In the genomic region with DNA sequence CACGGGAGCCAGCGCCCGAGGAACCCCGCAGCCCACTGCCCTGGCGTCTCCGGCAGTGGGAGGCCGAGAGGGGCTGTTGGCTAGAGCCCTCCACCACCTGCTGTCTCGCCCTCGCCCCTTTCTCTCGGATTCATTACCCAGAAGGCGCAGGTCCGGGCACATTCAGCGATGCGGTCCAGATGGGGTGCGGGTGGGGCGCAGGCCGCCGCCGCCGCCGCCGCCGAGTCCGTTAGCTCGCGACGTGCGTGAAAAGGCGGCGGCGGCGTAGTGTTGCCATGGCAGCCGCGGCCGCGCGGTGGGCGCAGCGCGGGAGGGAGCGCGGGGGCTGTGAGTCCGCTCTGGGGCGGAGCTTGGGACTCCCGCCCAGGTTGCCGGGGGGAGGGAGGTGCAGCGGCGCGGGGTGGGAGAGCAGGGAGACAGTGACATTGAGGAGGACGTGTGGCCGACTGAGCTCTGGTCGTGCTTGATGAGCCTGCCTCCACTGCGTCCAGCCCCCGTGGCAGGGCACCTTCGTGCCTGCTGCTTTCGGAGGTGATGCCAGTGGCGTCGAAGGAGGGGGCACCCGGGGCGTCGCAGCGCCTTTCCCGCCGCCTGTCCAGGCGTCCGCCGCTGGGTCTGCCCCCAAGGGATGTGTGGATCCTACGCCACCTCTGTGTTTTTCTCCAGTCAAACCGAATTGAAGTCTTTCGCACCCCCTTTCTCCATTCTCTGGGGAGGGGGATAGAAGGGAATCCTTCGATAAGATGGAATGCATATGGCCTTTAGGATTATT, we compare ENCODE assay signal across 1 cellular context.
A peak's percentile ranks its signal among the peaks of the same experiment; 100 is the strongest.
TF ChIP-seq lines count a peak whose summit lies in the region.

A gene (minus strand): TSS at position 358 of the 772 bp plus-strand sequence. CDS start 23,774 bp downstream, outside the sequence.

TF ChIP-seq in HepG2, 621 proteins besides CTCF, POLR2A, EP300 and RAD21 (continued from another document and continues in another):
- TF ChIP-seq MAFK (conservative IDR thresholded peaks at IDR 0.05 in 1 of 2, IDR thresholded peaks at IDR 0.05 in 1 of 2; ENCODE audit: low read length in 2 of 2) (no peak), ZNF136 (CRISPR knock-in tag; IDR thresholded peaks at IDR 0.05; ENCODE audit: low read depth) (no peak), ZNF792 (CRISPR knock-in tag; IDR thresholded peaks at IDR 0.05) (no peak; the same call in 1 of the 2 replicates), ZNF713 (CRISPR knock-in tag; IDR thresholded peaks at IDR 0.05) (no peak), RBFOX2 (IDR thresholded peaks at IDR 0.05; ENCODE audit: low read depth, low read length) (peak; percentile 81), ATF7-NPFF (CRISPR knock-in tag; IDR thresholded peaks at IDR 0.05; ENCODE audit: low read depth) (no peak), NKX3-1 (CRISPR knock-in tag; IDR thresholded peaks at IDR 0.05) (no peak), ZNF678 (CRISPR knock-in tag; IDR thresholded peaks at IDR 0.05) (peak; percentile 8; the same call in 1 of the 2 replicates), NFYB (CRISPR knock-in tag; IDR thresholded peaks at IDR 0.05) (no peak), SRSF9 (IDR thresholded peaks at IDR 0.05; ENCODE audit: borderline replicate concordance, insufficient read depth, low read depth, low read length, poor library complexity, severe bottlenecking) (no peak), ZNF235 (CRISPR knock-in tag; IDR thresholded peaks at IDR 0.05; ENCODE audit: borderline replicate concordance) (0 out of 2 replicates have a peak, but pooled peaks have one; percentile 40), PLRG1 (conservative IDR thresholded peaks at IDR 0.05) (no peak), MEF2D (CRISPR knock-in tag; IDR thresholded peaks at IDR 0.05) (no peak), KMT2A (CRISPR knock-in tag; IDR thresholded peaks at IDR 0.05) (peak; percentile 62), MXI1 (IDR thresholded peaks at IDR 0.05; ENCODE audit: borderline replicate concordance, low read depth, low read length) (peak; percentile 74; the same call in 2 of the 3 replicates), ZNF83 (CRISPR knock-in tag; IDR thresholded peaks at IDR 0.05; ENCODE audit: borderline replicate concordance) (no peak), MEIS1 (CRISPR knock-in tag; IDR thresholded peaks at IDR 0.05; ENCODE audit: borderline replicate concordance) (peak; percentile 79), IRX3 (CRISPR knock-in tag; IDR thresholded peaks at IDR 0.05; ENCODE audit: borderline replicate concordance, low read depth) (0 out of 2 replicates have a peak, but pooled peaks have one; percentile 48), HMG20A (CRISPR knock-in tag; IDR thresholded peaks at IDR 0.05; ENCODE audit: borderline replicate concordance) (no peak), POGZ (CRISPR knock-in tag; IDR thresholded peaks at IDR 0.05) (no peak), ZNF709 (CRISPR knock-in tag; IDR thresholded peaks at IDR 0.05) (no peak), RBM39 (IDR thresholded peaks at IDR 0.05; ENCODE audit: low read depth, low read length, poor library complexity, severe bottlenecking) (peak; percentile 61), AHR (CRISPR knock-in tag; IDR thresholded peaks at IDR 0.05) (no peak)
- TF ChIP-seq, protein P1, sequence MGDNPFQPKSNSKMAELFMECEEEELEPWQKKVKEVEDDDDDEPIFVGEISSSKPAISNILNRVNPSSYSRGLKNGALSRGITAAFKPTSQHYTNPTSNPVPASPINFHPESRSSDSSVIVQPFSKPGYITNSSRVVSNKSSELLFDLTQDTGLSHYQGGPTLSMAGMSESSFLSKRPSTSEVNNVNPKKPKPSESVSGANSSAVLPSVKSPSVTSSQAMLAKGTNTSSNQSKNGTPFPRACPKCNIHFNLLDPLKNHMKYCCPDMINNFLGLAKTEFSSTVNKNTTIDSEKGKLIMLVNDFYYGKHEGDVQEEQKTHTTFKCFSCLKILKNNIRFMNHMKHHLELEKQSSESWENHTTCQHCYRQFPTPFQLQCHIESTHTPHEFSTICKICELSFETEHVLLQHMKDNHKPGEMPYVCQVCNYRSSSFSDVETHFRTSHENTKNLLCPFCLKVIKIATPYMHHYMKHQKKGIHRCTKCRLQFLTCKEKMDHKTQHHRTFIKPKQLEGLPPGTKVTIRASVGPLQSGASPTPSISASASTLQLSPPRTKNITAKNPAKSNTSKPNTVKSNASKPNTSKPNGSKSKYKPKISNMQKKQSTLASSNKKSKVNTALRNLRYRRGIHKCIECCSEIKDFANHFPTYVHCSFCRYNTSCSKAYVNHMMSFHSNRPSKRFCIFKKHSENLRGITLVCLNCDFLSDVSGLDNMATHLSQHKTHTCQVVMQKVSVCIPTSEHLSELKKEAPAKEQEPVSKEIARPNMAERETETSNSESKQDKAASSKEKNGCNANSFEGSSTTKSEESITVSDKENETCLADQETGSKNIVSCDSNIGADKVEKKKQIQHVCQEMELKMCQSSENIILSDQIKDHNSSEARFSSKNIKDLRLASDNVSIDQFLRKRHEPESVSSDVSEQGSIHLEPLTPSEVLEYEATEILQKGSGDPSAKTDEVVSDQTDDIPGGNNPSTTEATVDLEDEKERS (CRISPR knock-in tag; IDR thresholded peaks at IDR 0.05), result 0 out of 2 replicates have a peak, but pooled peaks have one; percentile 24
- TF ChIP-seq, protein P2, sequence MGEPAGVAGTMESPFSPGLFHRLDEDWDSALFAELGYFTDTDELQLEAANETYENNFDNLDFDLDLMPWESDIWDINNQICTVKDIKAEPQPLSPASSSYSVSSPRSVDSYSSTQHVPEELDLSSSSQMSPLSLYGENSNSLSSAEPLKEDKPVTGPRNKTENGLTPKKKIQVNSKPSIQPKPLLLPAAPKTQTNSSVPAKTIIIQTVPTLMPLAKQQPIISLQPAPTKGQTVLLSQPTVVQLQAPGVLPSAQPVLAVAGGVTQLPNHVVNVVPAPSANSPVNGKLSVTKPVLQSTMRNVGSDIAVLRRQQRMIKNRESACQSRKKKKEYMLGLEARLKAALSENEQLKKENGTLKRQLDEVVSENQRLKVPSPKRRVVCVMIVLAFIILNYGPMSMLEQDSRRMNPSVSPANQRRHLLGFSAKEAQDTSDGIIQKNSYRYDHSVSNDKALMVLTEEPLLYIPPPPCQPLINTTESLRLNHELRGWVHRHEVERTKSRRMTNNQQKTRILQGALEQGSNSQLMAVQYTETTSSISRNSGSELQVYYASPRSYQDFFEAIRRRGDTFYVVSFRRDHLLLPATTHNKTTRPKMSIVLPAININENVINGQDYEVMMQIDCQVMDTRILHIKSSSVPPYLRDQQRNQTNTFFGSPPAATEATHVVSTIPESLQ (CRISPR knock-in tag; conservative IDR thresholded peaks at IDR 0.05), result no peak; the same call in 1 of the 2 replicates
- TF ChIP-seq, protein P3, sequence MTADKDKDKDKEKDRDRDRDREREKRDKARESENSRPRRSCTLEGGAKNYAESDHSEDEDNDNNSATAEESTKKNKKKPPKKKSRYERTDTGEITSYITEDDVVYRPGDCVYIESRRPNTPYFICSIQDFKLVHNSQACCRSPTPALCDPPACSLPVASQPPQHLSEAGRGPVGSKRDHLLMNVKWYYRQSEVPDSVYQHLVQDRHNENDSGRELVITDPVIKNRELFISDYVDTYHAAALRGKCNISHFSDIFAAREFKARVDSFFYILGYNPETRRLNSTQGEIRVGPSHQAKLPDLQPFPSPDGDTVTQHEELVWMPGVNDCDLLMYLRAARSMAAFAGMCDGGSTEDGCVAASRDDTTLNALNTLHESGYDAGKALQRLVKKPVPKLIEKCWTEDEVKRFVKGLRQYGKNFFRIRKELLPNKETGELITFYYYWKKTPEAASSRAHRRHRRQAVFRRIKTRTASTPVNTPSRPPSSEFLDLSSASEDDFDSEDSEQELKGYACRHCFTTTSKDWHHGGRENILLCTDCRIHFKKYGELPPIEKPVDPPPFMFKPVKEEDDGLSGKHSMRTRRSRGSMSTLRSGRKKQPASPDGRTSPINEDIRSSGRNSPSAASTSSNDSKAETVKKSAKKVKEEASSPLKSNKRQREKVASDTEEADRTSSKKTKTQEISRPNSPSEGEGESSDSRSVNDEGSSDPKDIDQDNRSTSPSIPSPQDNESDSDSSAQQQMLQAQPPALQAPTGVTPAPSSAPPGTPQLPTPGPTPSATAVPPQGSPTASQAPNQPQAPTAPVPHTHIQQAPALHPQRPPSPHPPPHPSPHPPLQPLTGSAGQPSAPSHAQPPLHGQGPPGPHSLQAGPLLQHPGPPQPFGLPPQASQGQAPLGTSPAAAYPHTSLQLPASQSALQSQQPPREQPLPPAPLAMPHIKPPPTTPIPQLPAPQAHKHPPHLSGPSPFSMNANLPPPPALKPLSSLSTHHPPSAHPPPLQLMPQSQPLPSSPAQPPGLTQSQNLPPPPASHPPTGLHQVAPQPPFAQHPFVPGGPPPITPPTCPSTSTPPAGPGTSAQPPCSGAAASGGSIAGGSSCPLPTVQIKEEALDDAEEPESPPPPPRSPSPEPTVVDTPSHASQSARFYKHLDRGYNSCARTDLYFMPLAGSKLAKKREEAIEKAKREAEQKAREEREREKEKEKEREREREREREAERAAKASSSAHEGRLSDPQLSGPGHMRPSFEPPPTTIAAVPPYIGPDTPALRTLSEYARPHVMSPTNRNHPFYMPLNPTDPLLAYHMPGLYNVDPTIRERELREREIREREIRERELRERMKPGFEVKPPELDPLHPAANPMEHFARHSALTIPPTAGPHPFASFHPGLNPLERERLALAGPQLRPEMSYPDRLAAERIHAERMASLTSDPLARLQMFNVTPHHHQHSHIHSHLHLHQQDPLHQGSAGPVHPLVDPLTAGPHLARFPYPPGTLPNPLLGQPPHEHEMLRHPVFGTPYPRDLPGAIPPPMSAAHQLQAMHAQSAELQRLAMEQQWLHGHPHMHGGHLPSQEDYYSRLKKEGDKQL (CRISPR knock-in tag; IDR thresholded peaks at IDR 0.05; ENCODE audit: low read depth), result no peak
- TF ChIP-seq, protein P4, sequence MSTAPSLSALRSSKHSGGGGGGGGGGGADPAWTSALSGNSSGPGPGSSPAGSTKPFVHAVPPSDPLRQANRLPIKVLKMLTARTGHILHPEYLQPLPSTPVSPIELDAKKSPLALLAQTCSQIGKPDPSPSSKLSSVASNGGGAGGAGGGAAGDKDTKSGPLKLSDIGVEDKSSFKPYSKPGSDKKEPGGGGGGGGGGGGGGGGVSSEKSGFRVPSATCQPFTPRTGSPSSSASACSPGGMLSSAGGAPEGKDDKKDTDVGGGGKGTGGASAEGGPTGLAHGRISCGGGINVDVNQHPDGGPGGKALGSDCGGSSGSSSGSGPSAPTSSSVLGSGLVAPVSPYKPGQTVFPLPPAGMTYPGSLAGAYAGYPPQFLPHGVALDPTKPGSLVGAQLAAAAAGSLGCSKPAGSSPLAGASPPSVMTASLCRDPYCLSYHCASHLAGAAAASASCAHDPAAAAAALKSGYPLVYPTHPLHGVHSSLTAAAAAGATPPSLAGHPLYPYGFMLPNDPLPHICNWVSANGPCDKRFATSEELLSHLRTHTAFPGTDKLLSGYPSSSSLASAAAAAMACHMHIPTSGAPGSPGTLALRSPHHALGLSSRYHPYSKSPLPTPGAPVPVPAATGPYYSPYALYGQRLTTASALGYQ (CRISPR knock-in tag; IDR thresholded peaks at IDR 0.05), result no peak; the same call in 1 of the 2 replicates
- TF ChIP-seq, protein P5, sequence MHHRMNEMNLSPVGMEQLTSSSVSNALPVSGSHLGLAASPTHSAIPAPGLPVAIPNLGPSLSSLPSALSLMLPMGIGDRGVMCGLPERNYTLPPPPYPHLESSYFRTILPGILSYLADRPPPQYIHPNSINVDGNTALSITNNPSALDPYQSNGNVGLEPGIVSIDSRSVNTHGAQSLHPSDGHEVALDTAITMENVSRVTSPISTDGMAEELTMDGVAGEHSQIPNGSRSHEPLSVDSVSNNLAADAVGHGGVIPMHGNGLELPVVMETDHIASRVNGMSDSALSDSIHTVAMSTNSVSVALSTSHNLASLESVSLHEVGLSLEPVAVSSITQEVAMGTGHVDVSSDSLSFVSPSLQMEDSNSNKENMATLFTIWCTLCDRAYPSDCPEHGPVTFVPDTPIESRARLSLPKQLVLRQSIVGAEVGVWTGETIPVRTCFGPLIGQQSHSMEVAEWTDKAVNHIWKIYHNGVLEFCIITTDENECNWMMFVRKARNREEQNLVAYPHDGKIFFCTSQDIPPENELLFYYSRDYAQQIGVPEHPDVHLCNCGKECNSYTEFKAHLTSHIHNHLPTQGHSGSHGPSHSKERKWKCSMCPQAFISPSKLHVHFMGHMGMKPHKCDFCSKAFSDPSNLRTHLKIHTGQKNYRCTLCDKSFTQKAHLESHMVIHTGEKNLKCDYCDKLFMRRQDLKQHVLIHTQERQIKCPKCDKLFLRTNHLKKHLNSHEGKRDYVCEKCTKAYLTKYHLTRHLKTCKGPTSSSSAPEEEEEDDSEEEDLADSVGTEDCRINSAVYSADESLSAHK (CRISPR knock-in tag; IDR thresholded peaks at IDR 0.05; ENCODE audit: borderline replicate concordance), result no peak
- TF ChIP-seq, protein P6, sequence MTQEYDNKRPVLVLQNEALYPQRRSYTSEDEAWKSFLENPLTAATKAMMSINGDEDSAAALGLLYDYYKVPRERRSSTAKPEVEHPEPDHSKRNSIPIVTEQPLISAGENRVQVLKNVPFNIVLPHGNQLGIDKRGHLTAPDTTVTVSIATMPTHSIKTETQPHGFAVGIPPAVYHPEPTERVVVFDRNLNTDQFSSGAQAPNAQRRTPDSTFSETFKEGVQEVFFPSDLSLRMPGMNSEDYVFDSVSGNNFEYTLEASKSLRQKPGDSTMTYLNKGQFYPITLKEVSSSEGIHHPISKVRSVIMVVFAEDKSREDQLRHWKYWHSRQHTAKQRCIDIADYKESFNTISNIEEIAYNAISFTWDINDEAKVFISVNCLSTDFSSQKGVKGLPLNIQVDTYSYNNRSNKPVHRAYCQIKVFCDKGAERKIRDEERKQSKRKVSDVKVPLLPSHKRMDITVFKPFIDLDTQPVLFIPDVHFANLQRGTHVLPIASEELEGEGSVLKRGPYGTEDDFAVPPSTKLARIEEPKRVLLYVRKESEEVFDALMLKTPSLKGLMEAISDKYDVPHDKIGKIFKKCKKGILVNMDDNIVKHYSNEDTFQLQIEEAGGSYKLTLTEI (CRISPR knock-in tag; conservative IDR thresholded peaks at IDR 0.05), result no peak
- TF ChIP-seq, protein P7, sequence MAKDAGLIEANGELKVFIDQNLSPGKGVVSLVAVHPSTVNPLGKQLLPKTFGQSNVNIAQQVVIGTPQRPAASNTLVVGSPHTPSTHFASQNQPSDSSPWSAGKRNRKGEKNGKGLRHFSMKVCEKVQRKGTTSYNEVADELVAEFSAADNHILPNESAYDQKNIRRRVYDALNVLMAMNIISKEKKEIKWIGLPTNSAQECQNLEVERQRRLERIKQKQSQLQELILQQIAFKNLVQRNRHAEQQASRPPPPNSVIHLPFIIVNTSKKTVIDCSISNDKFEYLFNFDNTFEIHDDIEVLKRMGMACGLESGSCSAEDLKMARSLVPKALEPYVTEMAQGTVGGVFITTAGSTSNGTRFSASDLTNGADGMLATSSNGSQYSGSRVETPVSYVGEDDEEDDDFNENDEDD (CRISPR knock-in tag; IDR thresholded peaks at IDR 0.05; ENCODE audit: borderline replicate concordance), result peak; percentile 80
- TF ChIP-seq, protein P8, sequence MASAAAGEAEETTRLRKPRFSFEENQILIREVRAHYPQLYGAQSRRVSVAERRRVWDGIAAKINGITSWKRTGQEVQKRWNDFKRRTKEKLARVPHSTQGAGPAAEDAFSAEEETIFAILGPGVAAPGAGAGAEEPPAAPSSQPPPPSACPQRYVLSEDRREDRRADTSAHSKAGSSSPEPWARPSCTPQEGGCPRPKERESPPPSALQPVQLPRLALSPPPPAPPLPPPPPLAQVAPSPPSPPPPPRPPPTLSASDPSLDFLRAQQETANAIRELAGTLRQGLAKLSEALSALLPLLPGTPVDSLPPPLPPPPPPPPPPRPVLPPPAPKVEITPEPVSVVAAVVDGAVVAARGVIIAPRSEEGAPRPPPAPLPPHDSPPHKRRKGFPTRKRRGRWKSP (CRISPR knock-in tag; IDR thresholded peaks at IDR 0.05), result no peak; the same call in 1 of the 2 replicates
- TF ChIP-seq, protein P9, sequence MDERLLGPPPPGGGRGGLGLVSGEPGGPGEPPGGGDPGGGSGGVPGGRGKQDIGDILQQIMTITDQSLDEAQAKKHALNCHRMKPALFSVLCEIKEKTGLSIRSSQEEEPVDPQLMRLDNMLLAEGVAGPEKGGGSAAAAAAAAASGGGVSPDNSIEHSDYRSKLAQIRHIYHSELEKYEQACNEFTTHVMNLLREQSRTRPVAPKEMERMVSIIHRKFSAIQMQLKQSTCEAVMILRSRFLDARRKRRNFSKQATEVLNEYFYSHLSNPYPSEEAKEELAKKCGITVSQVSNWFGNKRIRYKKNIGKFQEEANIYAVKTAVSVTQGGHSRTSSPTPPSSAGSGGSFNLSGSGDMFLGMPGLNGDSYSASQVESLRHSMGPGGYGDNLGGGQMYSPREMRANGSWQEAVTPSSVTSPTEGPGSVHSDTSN (CRISPR knock-in tag; IDR thresholded peaks at IDR 0.05), result no peak
